8 cellular contexts compared by ENCODE assay signal in the genomic region with DNA sequence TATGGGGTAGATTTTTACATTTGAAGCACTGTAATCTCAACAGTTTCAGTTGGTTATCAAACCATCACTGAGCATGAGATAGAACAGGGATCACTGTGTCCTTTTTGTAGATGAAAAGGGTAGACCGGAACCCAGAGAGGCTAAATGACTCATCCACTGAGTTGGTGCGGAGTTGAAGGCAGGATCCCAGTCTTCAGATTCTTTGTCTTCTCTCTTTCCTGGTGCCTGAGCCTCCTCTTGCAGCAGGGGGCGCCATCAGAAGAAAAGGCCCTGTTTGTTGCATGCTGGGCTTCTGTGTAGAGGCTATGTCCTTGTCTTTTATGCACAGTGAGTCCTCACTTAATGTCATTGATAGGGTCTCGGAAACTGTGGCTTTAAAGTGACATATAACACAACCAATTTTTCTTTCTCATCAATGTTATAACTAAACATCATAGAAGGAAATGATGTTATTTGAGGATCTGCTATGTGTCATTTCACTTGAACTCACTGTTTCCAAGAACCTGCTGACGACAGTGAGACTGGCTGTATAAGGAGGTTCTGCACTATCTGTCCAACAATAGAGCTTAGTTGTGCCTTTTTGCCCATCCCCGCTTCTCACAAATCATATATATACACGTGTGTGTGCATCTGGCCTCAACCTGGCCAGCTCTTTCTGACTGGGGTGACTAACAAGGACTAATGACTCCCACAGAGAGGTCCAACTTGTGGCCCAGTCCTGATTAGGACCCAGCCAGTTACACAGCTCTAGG. TPM values are rescaled to one million over a fixed set of nuclear protein-coding genes. Genes with fewer than 3 reads are reported as not detected.
DNase-seq lines count a peak whose midpoint lies in the region; ATAC-seq and TF ChIP-seq lines count a peak whose summit lies in the region.

No MANE protein-coding gene starts in this region.

- intact Hi-C loops in activated CD8-positive, alpha-beta T cell treated with anti-CD3 and anti-CD28 coated beads for 36 hours (cut with micrococcal nuclease) = no loop called here
- intact Hi-C loops in posterior vena cava (cut with DNase I) = no loop called here

- H3K9me3 Mint-ChIP-seq in activated CD8-positive, alpha-beta T cell treated with anti-CD3 and anti-CD28 coated beads for 36 hours = no peaks in the 10 kb centered on the region

- peaks cover 62% of the 10 kb centered on the region for H3K36me3 Mint-ChIP-seq in activated CD8-positive, alpha-beta T cell treated with anti-CD3 and anti-CD28 coated beads for 36 hours (ENCODE audit: low read depth)

- CTCF ChIA-PET in activated CD8-positive, alpha-beta T cell treated with anti-CD3 and anti-CD28 coated beads for 36 hours (lab: Charles Lee) = interaction anchor here (0.6 to 1.4 kb wide), 7 partner anchors 9 to 75 kb away, joined by 3 to 6 read pairs (median 4); a partner anchor contains a TSS

- DNase-seq in AML-193 (lab: John Stamatoyannopoulos, UW) = peak; percentile 23 to 32
- DNase-seq in GM19240 (ENCODE audit: insufficient read length, low spot score) = peak; percentile 47
- DNase-seq in NCI-H1694 treated with DMSO at 0.1 percent for 48 hours (lab: John Stamatoyannopoulos, UW) = peak; percentile 20
- DNase-seq in activated CD8-positive, alpha-beta T cell treated with anti-CD3 and anti-CD28 coated beads for 36 hours = peak; percentile 90
- peak; percentile 36 for DNase-seq in epidermal melanocyte (ENCODE audit: insufficient read length, low spot score)
- DNase-seq in pons (ENCODE audit: low spot score) = peak; percentile 37
- no peak for DNase-seq in DMS114 treated with DMSO at 0.1 percent for 48 hours (lab: John Stamatoyannopoulos, UW; ENCODE audit: unreplicated experiment)
- no peak for DNase-seq in posterior vena cava (ENCODE audit: low spot score)

- POLR2A ChIA-PET in activated CD8-positive, alpha-beta T cell treated with anti-CD3 and anti-CD28 coated beads for 36 hours (lab: Charles Lee) = interaction anchor here (0.7 to 2.1 kb wide), 3 partner anchors 30 to 68 kb away, joined by 3 to 6 read pairs (median 5); no protein-coding TSS in a partner anchor

- H3K4me3 Mint-ChIP-seq in activated CD8-positive, alpha-beta T cell treated with anti-CD3 and anti-CD28 coated beads for 36 hours = no peak overlapping the region

- no peaks in the 10 kb centered on the region for H3K27me3 Mint-ChIP-seq in activated CD8-positive, alpha-beta T cell treated with anti-CD3 and anti-CD28 coated beads for 36 hours

- ATAC-seq in activated CD8-positive, alpha-beta T cell treated with anti-CD3 and anti-CD28 coated beads for 36 hours = peak; percentile 90

- H3K27ac Mint-ChIP-seq in activated CD8-positive, alpha-beta T cell treated with anti-CD3 and anti-CD28 coated beads for 36 hours = peak overlapping the region; percentile 91

- peak; percentile 68 for TF ChIP-seq CTCF in activated CD8-positive, alpha-beta T cell treated with anti-CD3 and anti-CD28 coated beads for 36 hours (IDR thresholded peaks at IDR 0.05)

- peaks cover 20% of the 10 kb centered on the region for H3K4me1 Mint-ChIP-seq in activated CD8-positive, alpha-beta T cell treated with anti-CD3 and anti-CD28 coated beads for 36 hours (ENCODE audit: low read depth)

RNA-seq across cellular contexts. Expression of a gene that starts 14.3 kb away (rescaled TPM):
- total RNA-seq in activated CD8-positive, alpha-beta T cell treated with anti-CD3 and anti-CD28 coated beads for 36 hours = 10 to 100 TPM; 29.3 to 29.7 TPM
- 10 to 100 TPM; 13.9 to 19.6 TPM for total RNA-seq in posterior vena cava

RNA-seq across cellular contexts. Expression of a gene that starts 29.8 kb away (rescaled TPM):
- total RNA-seq in activated CD8-positive, alpha-beta T cell treated with anti-CD3 and anti-CD28 coated beads for 36 hours = 10 to 100 TPM; 10.5 to 13.4 TPM
- total RNA-seq in posterior vena cava = 1 to 10 TPM; 5.3 to 6.1 TPM

RNA-seq across cellular contexts. Expression of a gene that starts 52.3 kb away (rescaled TPM):
- total RNA-seq in activated CD8-positive, alpha-beta T cell treated with anti-CD3 and anti-CD28 coated beads for 36 hours = 10 to 100 TPM; 13.2 to 13.4 TPM
- total RNA-seq in posterior vena cava = 10 to 100 TPM; 10.8 to 16.3 TPM

Comparison
In these comparisons a context has a peak if more than half of its experiments do, and no peak if none do; other contexts are left out.
1. DNase-seq: peak in AML-193 (2 of 2), GM19240 (single experiment), NCI-H1694 treated with DMSO at 0.1 percent for 48 hours (single experiment), activated CD8-positive, alpha-beta T cell treated with anti-CD3 and anti-CD28 coated beads for 36 hours (single experiment), epidermal melanocyte (single experiment) and pons (single experiment); none in DMS114 treated with DMSO at 0.1 percent for 48 hours (single experiment) and posterior vena cava (single experiment).